In genomic region chr12:127813147-127813546, GRCh38 we compare ENCODE assay signal across 33 cellular contexts.
"Had no signal": no experiment of that assay in that cellular context is flagged by ENCODE, and none has a peak within 500 bp of the region (broad histone marks: within the 10 kb centered on the region; RNA-seq: fewer than 3 reads in every experiment).

No MANE protein-coding gene starts in this region.

- DNase-seq: activated effector memory CD4-positive, alpha-beta T cell treated with anti-CD3 and anti-CD28 coated beads, Interleukin-2, amount 50 U/mL, for 16 hours; activated effector memory CD4-positive, alpha-beta T cell treated with Interleukin-2 at 50 U/mL for 16 hours; activated gamma-delta T cell; activated gamma-delta T cell treated with Interleukin-2 at 50 U/mL for 16 hours; activated naive CD4-positive, alpha-beta T cell; activated naive CD4-positive, alpha-beta T cell treated with anti-CD3 and anti-CD28 coated beads for 36 hours; activated naive CD4-positive, alpha-beta T cell treated with anti-CD3 and anti-CD28 coated beads, Interleukin-2, amount 10 ng/mL, durations not matched to agents 7 days and 5 days; activated naive CD4-positive, alpha-beta T cell treated with anti-CD3 and anti-CD28 coated beads, Interleukin-2, amount 50 U/mL, for 16 hours; activated naive CD4-positive, alpha-beta T cell treated with Interleukin-2 at 50 U/mL for 16 hours; activated naive CD8-positive, alpha-beta T cell treated with anti-CD3 and anti-CD28 coated beads for 36 hours; activated naive CD8-positive, alpha-beta T cell treated with anti-CD3 and anti-CD28 coated beads, Interleukin-2, amount 10 ng/mL, durations not matched to agents 7 days and 5 days; activated naive CD8-positive, alpha-beta T cell treated with anti-CD3 and anti-CD28 coated beads, Interleukin-2, amount 50 U/mL, for 24 hours; activated T-cell treated with anti-CD3 and anti-CD28 coated beads, Interleukin-2, amount 50 U/mL, for 1 hour; activated T-cell treated with anti-CD3 and anti-CD28 coated beads, Interleukin-2, amount 50 U/mL, for 24 hours; activated T-cell treated with anti-CD3 and anti-CD28 coated beads, Interleukin-2, amount 50 U/mL, for 4 hours; activated T-cell treated with anti-CD3 and anti-CD28 coated beads, Interleukin-2, amount 50 U/mL, for 48 hours; activated T-cell treated with anti-CD3 and anti-CD28 coated beads, Interleukin-2, amount 50 U/mL, for 72 hours; adrenal gland; amygdala; anterior cingulate cortex; aorta; body of pancreas; brain microvascular endothelial cell; caudate nucleus; central memory CD4-positive, alpha-beta T cell; cerebellar nuclear complex had no signal

- H3K36me3 ChIP-seq: adrenal gland, ascending aorta, brain microvascular endothelial cell, breast epithelium, cardiac muscle cell had no signal

- H3K4me1 ChIP-seq: adrenal gland, body of pancreas, breast epithelium had no signal

- H3K4me3 ChIP-seq: adrenal gland, ascending aorta, body of pancreas, breast epithelium, cardiac muscle cell had no signal

- H3K9me3 ChIP-seq: adrenal gland, ascending aorta, body of pancreas, breast epithelium had no signal

- FAIRE-seq: astrocyte, bronchial epithelial cell had no signal

- ATAC-seq: activated naive CD4-positive, alpha-beta T cell treated with anti-CD3 and anti-CD28 coated beads, Interleukin-2, amount 50 U/mL, for 72 hours; activated naive CD8-positive, alpha-beta T cell treated with anti-CD3 and anti-CD28 coated beads, Interleukin-2, amount 50 U/mL, for 24 hours; activated T-cell treated with anti-CD3 and anti-CD28 coated beads, Interleukin-2, amount 50 U/mL, for 4 hours; activated T-cell treated with anti-CD3 and anti-CD28 coated beads, Interleukin-2, amount 50 U/mL, for 72 hours; activated T-helper 17 cell treated with anti-CD3 and anti-CD28 coated beads, Interleukin-2, amount 50 U/mL, for 72 hours; body of pancreas had no signal

- H3K27ac ChIP-seq: adrenal gland, ascending aorta, body of pancreas, brain microvascular endothelial cell, breast epithelium, cardiac muscle cell had no signal

- H3K27me3 ChIP-seq: adrenal gland, ascending aorta, body of pancreas, brain microvascular endothelial cell, breast epithelium, cardiac muscle cell had no signal
